Comparison of ENCODE assay signal across 8 cellular contexts in the genomic region with DNA sequence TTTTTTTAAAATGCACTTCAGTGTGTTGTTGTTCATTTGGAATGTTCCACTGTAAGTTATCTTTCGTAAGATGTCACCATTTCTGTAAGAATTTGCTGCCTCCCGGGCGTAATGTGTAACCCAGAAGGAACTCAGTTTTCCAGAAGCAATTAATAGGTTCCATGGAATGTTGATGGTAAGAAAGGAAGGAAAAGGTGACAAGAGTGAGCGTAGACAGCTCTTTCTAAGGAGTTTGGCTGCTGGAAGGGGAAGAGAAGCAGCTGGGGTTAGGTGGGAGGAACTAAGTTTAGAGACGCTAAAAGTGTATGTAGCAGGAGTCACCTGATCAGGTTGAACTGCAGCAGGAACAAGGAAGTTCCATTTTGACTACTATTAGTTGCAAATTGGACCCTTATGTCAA. TPM values are rescaled to one million over a fixed set of nuclear protein-coding genes. Genes with fewer than 3 reads are reported as not detected.
DNase-seq lines count a peak whose midpoint lies in the region; ATAC-seq lines count a peak whose summit lies in the region.

No MANE protein-coding gene starts in this region.

- no peak for ATAC-seq in CD4-positive, CD25-positive, alpha-beta regulatory T cell (ENCODE audit: low read depth in 2 of 2)
- no peak for ATAC-seq in activated naive CD8-positive, alpha-beta T cell treated with anti-CD3 and anti-CD28 coated beads, Interleukin-2, amount 50 U/mL, for 24 hours
- ATAC-seq in natural killer cell treated with Interleukin-12 subunit alpha and Interleukin-12 subunit beta and Interleukin-15 and Interleukin-18, amount 100 ng/mL, for 72 hours, result no peak
- ATAC-seq in GM18858 (IDR thresholded peaks at IDR 0.05; ENCODE audit: unreplicated experiment), result no peak
- no peak for ATAC-seq in GM19452 (IDR thresholded peaks at IDR 0.05; ENCODE audit: unreplicated experiment)

- H3K27ac Mint-ChIP-seq in CD4-positive, CD25-positive, alpha-beta regulatory T cell, result peak overlapping the region; percentile 86 to 95 (median 94)
- H3K27ac Mint-ChIP-seq in activated naive CD8-positive, alpha-beta T cell treated with anti-CD3 and anti-CD28 coated beads, Interleukin-2, amount 50 U/mL, for 24 hours, result peak overlapping the region; percentile 92
- H3K27ac Mint-ChIP-seq in natural killer cell treated with Interleukin-12 subunit alpha and Interleukin-12 subunit beta and Interleukin-15 and Interleukin-18, amount 100 ng/mL, for 72 hours, result peak overlapping the region; percentile 83 to 89

- in situ Hi-C loops in HAP-1 (cut with MboI; ENCODE audit: low sequenced_read_pairs), result loop anchor here (25.0 kb wide), 2 partner anchors 704 to 1579 kb away; partner anchors contain the start of genes G6PD, IKBKG and PNCK

- peak in 2 of 3 donors; percentile 5 to 31 for DNase-seq in CD4-positive, CD25-positive, alpha-beta regulatory T cell
- DNase-seq in activated naive CD8-positive, alpha-beta T cell treated with anti-CD3 and anti-CD28 coated beads, Interleukin-2, amount 50 U/mL, for 24 hours, result no peak
- DNase-seq in natural killer cell treated with Interleukin-12 subunit alpha and Interleukin-12 subunit beta and Interleukin-15 and Interleukin-18, amount 100 ng/mL, for 72 hours (ENCODE audit: low spot score), result no peak
- no peak for DNase-seq in HAP-1 (ENCODE audit: low spot score in 2 of 2)
- DNase-seq in stimulated activated CD4-positive, alpha-beta T cell treated with anti-CD3 and anti-CD28 coated beads, Interleukin-12 subunit alpha, Interleukin-12 subunit beta, amount 100 ng/mL, for 4 hours, result no peak

- peaks cover 0 to 13% (median 3%) of the 10 kb centered on the region in 4 donors for H3K4me1 Mint-ChIP-seq in CD4-positive, CD25-positive, alpha-beta regulatory T cell
- H3K4me1 Mint-ChIP-seq in activated naive CD8-positive, alpha-beta T cell treated with anti-CD3 and anti-CD28 coated beads, Interleukin-2, amount 50 U/mL, for 24 hours, result peaks cover 11% of the 10 kb centered on the region
- peaks cover 7 to 9% of the 10 kb centered on the region in 2 donors for H3K4me1 Mint-ChIP-seq in natural killer cell treated with Interleukin-12 subunit alpha and Interleukin-12 subunit beta and Interleukin-15 and Interleukin-18, amount 100 ng/mL, for 72 hours (ENCODE audit: low read depth in 2 of 2)

- peak overlapping the region; percentile 27 for H3K9ac ChIP-seq in HUES6 (ENCODE audit: low read length)

- peak overlapping the region in 3 of 4 donors; percentile 77 to 87 (median 85) for H3K4me3 Mint-ChIP-seq in CD4-positive, CD25-positive, alpha-beta regulatory T cell
- peak overlapping the region; percentile 54 for H3K4me3 Mint-ChIP-seq in activated naive CD8-positive, alpha-beta T cell treated with anti-CD3 and anti-CD28 coated beads, Interleukin-2, amount 50 U/mL, for 24 hours
- peak overlapping the region; percentile 79 for H3K4me3 Mint-ChIP-seq in natural killer cell treated with Interleukin-12 subunit alpha and Interleukin-12 subunit beta and Interleukin-15 and Interleukin-18, amount 100 ng/mL, for 72 hours

- no peaks in the 10 kb centered on the region for H3K4me1 ChIP-seq in CD4-positive, CD25-positive, alpha-beta regulatory T cell (ENCODE audit: control insufficient read depth, insufficient read depth, low read length, poor library complexity, severe bottlenecking)
- H3K4me1 ChIP-seq in HUES6 (ENCODE audit: control insufficient read depth, insufficient read depth, low read length), result peaks cover 5% of the 10 kb centered on the region
- peaks cover 4% of the 10 kb centered on the region; the same call in 1 of the 2 replicates for H3K4me1 ChIP-seq in HAP-1

- no peaks in the 10 kb centered on the region for H3K36me3 ChIP-seq in CD4-positive, CD25-positive, alpha-beta regulatory T cell (ENCODE audit: control insufficient read depth, insufficient read depth, low read length)
- H3K36me3 ChIP-seq in HUES6 (ENCODE audit: control insufficient read depth, insufficient read depth, low read length), result no peaks in the 10 kb centered on the region
- no peaks in the 10 kb centered on the region for H3K36me3 ChIP-seq in HAP-1 (replicated peaks)

- no peaks in the 10 kb centered on the region for H3K9me3 Mint-ChIP-seq in CD4-positive, CD25-positive, alpha-beta regulatory T cell
- H3K9me3 Mint-ChIP-seq in activated naive CD8-positive, alpha-beta T cell treated with anti-CD3 and anti-CD28 coated beads, Interleukin-2, amount 50 U/mL, for 24 hours, result no peaks in the 10 kb centered on the region
- H3K9me3 Mint-ChIP-seq in natural killer cell treated with Interleukin-12 subunit alpha and Interleukin-12 subunit beta and Interleukin-15 and Interleukin-18, amount 100 ng/mL, for 72 hours, result no peaks in the 10 kb centered on the region

- H3K4me3 ChIP-seq in CD4-positive, CD25-positive, alpha-beta regulatory T cell (ENCODE audit: low read depth, low read length), result no peak overlapping the region
- H3K4me3 ChIP-seq in HUES6 (ENCODE audit: low read depth, low read length), result peak overlapping the region; percentile 51
- H3K4me3 ChIP-seq in HAP-1, result no peak overlapping the region

- peaks cover 5% of the 10 kb centered on the region for H3K36me3 Mint-ChIP-seq in CD4-positive, CD25-positive, alpha-beta regulatory T cell
- no peaks in the 10 kb centered on the region for H3K36me3 Mint-ChIP-seq in activated naive CD8-positive, alpha-beta T cell treated with anti-CD3 and anti-CD28 coated beads, Interleukin-2, amount 50 U/mL, for 24 hours (ENCODE audit: low read depth)
- no peaks in the 10 kb centered on the region for H3K36me3 Mint-ChIP-seq in natural killer cell treated with Interleukin-12 subunit alpha and Interleukin-12 subunit beta and Interleukin-15 and Interleukin-18, amount 100 ng/mL, for 72 hours

- no peaks in the 10 kb centered on the region for H3K27me3 Mint-ChIP-seq in CD4-positive, CD25-positive, alpha-beta regulatory T cell
- peaks cover 2% of the 10 kb centered on the region for H3K27me3 Mint-ChIP-seq in activated naive CD8-positive, alpha-beta T cell treated with anti-CD3 and anti-CD28 coated beads, Interleukin-2, amount 50 U/mL, for 24 hours
- H3K27me3 Mint-ChIP-seq in natural killer cell treated with Interleukin-12 subunit alpha and Interleukin-12 subunit beta and Interleukin-15 and Interleukin-18, amount 100 ng/mL, for 72 hours, result peaks cover 0 to 2% of the 10 kb centered on the region in 2 donors

- H3K27me3 ChIP-seq in CD4-positive, CD25-positive, alpha-beta regulatory T cell (ENCODE audit: control insufficient read depth, insufficient read depth, low read length), result no peaks in the 10 kb centered on the region
- H3K27me3 ChIP-seq in HUES6 (ENCODE audit: control insufficient read depth, insufficient read depth, low read length), result peaks cover 2% of the 10 kb centered on the region; the same call in 1 of the 2 replicates
- H3K27me3 ChIP-seq in HAP-1 (ENCODE audit: low read depth), result no peaks in the 10 kb centered on the region

- no peaks in the 10 kb centered on the region for H3K9me3 ChIP-seq in CD4-positive, CD25-positive, alpha-beta regulatory T cell (ENCODE audit: control insufficient read depth in 2 of 2, low read length in 2 of 2)
- peaks cover 10% of the 10 kb centered on the region; the same call in 1 of the 2 replicates for H3K9me3 ChIP-seq in HUES6 (ENCODE audit: control insufficient read depth, insufficient read depth, low read depth, low read length)
- H3K9me3 ChIP-seq in HAP-1, result no peaks in the 10 kb centered on the region

- H3K27ac ChIP-seq in CD4-positive, CD25-positive, alpha-beta regulatory T cell (ENCODE audit: insufficient read depth, low read length, poor library complexity, severe bottlenecking), result peak overlapping the region; percentile 69
- H3K27ac ChIP-seq in HUES6 (ENCODE audit: low read depth, low read length), result no peak overlapping the region

RNA-seq across cellular contexts. Expression of gene PNMA5, which starts 35.9 kb away (rescaled TPM):
- 0.37 TPM for total RNA-seq in CD4-positive, CD25-positive, alpha-beta regulatory T cell
- under 1 TPM; 0.15 to 0.47 (median 0.26) TPM for polyA plus RNA-seq in CD4-positive, CD25-positive, alpha-beta regulatory T cell
- total RNA-seq in natural killer cell treated with Interleukin-12 subunit alpha and Interleukin-12 subunit beta and Interleukin-15 and Interleukin-18, amount 100 ng/mL, for 72 hours, result not detected

Comparison
In these comparisons a context has a peak if more than half of its experiments do, and no peak if none do; other contexts are left out.
1. DNase-seq: peak in CD4-positive, CD25-positive, alpha-beta regulatory T cell (2 of 3); none in activated naive CD8-positive, alpha-beta T cell treated with anti-CD3 and anti-CD28 coated beads, Interleukin-2, amount 50 U/mL, for 24 hours (single experiment), natural killer cell treated with Interleukin-12 subunit alpha and Interleukin-12 subunit beta and Interleukin-15 and Interleukin-18, amount 100 ng/mL, for 72 hours (single experiment), HAP-1 (0 of 2) and stimulated activated CD4-positive, alpha-beta T cell treated with anti-CD3 and anti-CD28 coated beads, Interleukin-12 subunit alpha, Interleukin-12 subunit beta, amount 100 ng/mL, for 4 hours (single experiment).
2. Peak in every context shown above with its lines, with median percentiles within 50 percentile points of each other: H3K27ac Mint-ChIP-seq and H3K4me3 Mint-ChIP-seq.